Comparison of ENCODE assay signal across 13 cellular contexts in genomic region chr11:61551630-61552029, GRCh38. TPM values are rescaled to one million over a fixed set of nuclear protein-coding genes. Genes with fewer than 3 reads are reported as not detected.
DNase-seq lines count a peak whose midpoint lies in the region; ATAC-seq and TF ChIP-seq lines count a peak whose summit lies in the region.
"Had no signal": no experiment of that assay in that cellular context is flagged by ENCODE, and none has a peak within 500 bp of the region (broad histone marks: within the 10 kb centered on the region; RNA-seq: fewer than 3 reads in every experiment).

No MANE protein-coding gene starts in this region.

- 21 to 61% (median 47%) methylated on average over 9 to 12 of the region's 12 CpGs for WGBS in psoas muscle, 3 donors

- H3K27me3 ChIP-seq in psoas muscle (ENCODE audit: insufficient read depth in 3 of 3, low read length in 2 of 3) = peaks cover 0 to 42% (median 16%) of the 10 kb centered on the region in 3 donors

- DNase-seq in GM03348 (ENCODE audit: low spot score) (peak; percentile 31), RPMI7951 (ENCODE audit: low read depth) (peak; percentile 65), fibroblast of pulmonary artery (ENCODE audit: low read depth) (peak; percentile 25), psoas muscle (no peak), NCI-H69 (lab: John Stamatoyannopoulos, UW) (no peak)
- no peak for DNase-seq in NK-92 treated with Interleukin-12 subunit alpha and Interleukin-12 subunit beta, amount 100 ng/mL, for 24 hours (lab: John Stamatoyannopoulos, UW)
- no peak for DNase-seq in stimulated activated naive CD8-positive, alpha-beta T cell treated with anti-CD3 and anti-CD28 coated beads, Interleukin-15, Interleukin-2, amounts not matched to agents 100 U/mL and 50 U/mL, for 24 hours
- DNase-seq: COR-L47, NCI-H226, WERI-Rb-1 had no signal

- H3K4me1 ChIP-seq in psoas muscle = no peaks in the 10 kb centered on the region

- H3K4me3 ChIP-seq in fibroblast of pulmonary artery (replicated peaks; ENCODE audit: low read depth, low read length) (no peak overlapping the region), psoas muscle (no peak overlapping the region)

- H3K27ac ChIP-seq in psoas muscle = no peak overlapping the region
- H3K27ac ChIP-seq: WERI-Rb-1 had no signal

- no peaks in the 10 kb centered on the region for H3K9me3 ChIP-seq in psoas muscle

- no peaks in the 10 kb centered on the region for H3K36me3 ChIP-seq in psoas muscle (ENCODE audit: insufficient read depth in 1 of 2, low read depth in 1 of 2)

- ATAC-seq in psoas muscle (peak; percentile 44 to 67 (median 54)), HG03108 (IDR thresholded peaks at IDR 0.05; ENCODE audit: unreplicated experiment) (no peak)
- no peak for ATAC-seq in stimulated activated naive CD8-positive, alpha-beta T cell treated with anti-CD3 and anti-CD28 coated beads, Interleukin-15, Interleukin-2, amounts not matched to agents 100 U/mL and 50 U/mL, for 24 hours
- ATAC-seq: natural killer cell treated with Interleukin-12 subunit alpha and Interleukin-12 subunit beta and Interleukin-15 and Interleukin-18, amount 100 ng/mL, for 72 hours had no signal

- intact Hi-C loops in psoas muscle (cut with DNase I) = no loop called here

- TF ChIP-seq CTCF in fibroblast of pulmonary artery (IDR thresholded peaks at IDR 0.05; ENCODE audit: low read length, missing control alignments) = no peak
- no peak for TF ChIP-seq CTCF in psoas muscle (IDR thresholded peaks at IDR 0.05)

RNA-seq across cellular contexts. Expression of gene SYT7, which starts 29.2 kb away (rescaled TPM):
- 0.29 and 0.48 TPM in 2 replicates for total RNA-seq in RPMI7951 (2014; rRNA removed; shearing (Covaris generic))
- 1 to 10 TPM; 1.9 to 2.8 (median 2.1) TPM for total RNA-seq in psoas muscle
- 1 to 10 TPM in 2 of 3 donors, under 1 TPM in 1; 0.96 to 3.5 (median 1.4) TPM for polyA plus RNA-seq in psoas muscle
- total RNA-seq: natural killer cell treated with Interleukin-12 subunit alpha and Interleukin-12 subunit beta and Interleukin-15 and Interleukin-18, amount 100 ng/mL, for 72 hours had no signal

RNA-seq across cellular contexts. Expression of gene LRRC10B, which starts 43.1 kb away (rescaled TPM):
- total RNA-seq in RPMI7951 (2014; rRNA removed; shearing (Covaris generic)) = not detected in 2 replicates
- under 1 TPM in 3 of 4 donors, not detected in 1; 0.27 to 0.69 (median 0.64) TPM for total RNA-seq in psoas muscle
- polyA plus RNA-seq in psoas muscle = 1 to 10 TPM in 1 of 3 donors, under 1 TPM in 2; 0.24 to 2.1 (median 0.40) TPM
- total RNA-seq: epithelial cell of proximal tubule; natural killer cell treated with Interleukin-12 subunit alpha and Interleukin-12 subunit beta and Interleukin-15 and Interleukin-18, amount 100 ng/mL, for 72 hours had no signal

Comparison
In these comparisons a context has a peak if more than half of its experiments do, and no peak if none do; other contexts are left out.
1. DNase-seq: peak in GM03348 (single experiment), RPMI7951 (single experiment) and fibroblast of pulmonary artery (single experiment); none in psoas muscle (0 of 2), NK-92 treated with Interleukin-12 subunit alpha and Interleukin-12 subunit beta, amount 100 ng/mL, for 24 hours (single experiment), stimulated activated naive CD8-positive, alpha-beta T cell treated with anti-CD3 and anti-CD28 coated beads, Interleukin-15, Interleukin-2, amounts not matched to agents 100 U/mL and 50 U/mL, for 24 hours (single experiment) and NCI-H69 (single experiment).
2. ATAC-seq: peak in psoas muscle (4 of 4); none in HG03108 (single experiment) and stimulated activated naive CD8-positive, alpha-beta T cell treated with anti-CD3 and anti-CD28 coated beads, Interleukin-15, Interleukin-2, amounts not matched to agents 100 U/mL and 50 U/mL, for 24 hours (single experiment).